In the genomic region with DNA sequence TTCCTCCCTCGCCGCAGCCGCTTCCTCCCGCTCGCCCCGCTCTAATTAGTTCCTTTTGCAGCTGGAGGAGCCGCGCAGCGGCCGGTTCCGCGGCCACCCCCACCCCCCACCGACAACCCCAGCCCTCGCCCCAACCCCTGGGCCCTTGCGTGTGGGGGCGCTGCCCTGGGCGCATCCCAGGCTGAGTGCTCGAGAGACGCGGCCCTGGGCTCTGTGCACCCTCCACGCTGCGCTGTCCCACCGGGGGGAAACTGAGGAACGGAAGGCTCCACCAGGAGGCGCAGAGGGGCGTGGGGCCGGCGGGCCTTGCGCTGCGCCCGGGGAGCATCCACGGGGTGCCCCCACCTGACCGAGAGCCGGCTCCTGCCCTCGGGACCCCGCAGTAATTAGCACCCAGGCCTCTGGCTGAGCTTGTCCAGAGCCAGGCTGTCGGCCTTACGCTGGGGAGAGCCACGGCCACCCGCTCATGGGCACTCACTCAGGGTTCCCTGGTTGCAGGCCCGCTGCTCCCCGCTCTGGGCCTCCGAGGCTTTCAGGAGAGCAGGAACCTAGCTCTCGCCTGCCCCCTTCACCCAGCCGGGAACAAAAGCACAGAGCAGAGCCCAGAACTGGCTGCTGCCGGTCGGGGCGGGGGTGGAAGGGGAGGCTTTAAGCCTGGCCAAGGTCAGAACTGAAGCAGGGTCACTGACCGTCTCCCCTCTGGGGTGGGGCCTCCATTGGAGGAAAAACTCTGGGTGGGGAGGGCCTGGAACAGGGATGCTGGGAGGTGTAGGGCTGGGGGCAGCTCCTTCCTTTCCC, we compare ENCODE assay signal across 8 cellular contexts. TPM values are rescaled to one million over a fixed set of nuclear protein-coding genes. Genes with fewer than 3 reads are reported as not detected.
A peak's percentile ranks its signal among the peaks of the same experiment; 100 is the strongest.
DNase-seq lines count a peak whose midpoint lies in the region; ATAC-seq and TF ChIP-seq lines count a peak whose summit lies in the region.

No MANE protein-coding gene starts in this region.

- H3K9me3 ChIP-seq in DOHH2 (ENCODE audit: control insufficient read depth, insufficient read depth, low read length), result no peaks in the 10 kb centered on the region

- intact Hi-C loops in activated CD4-positive, alpha-beta memory T cell treated with anti-CD3 and anti-CD28 coated beads for 36 hours (cut with micrococcal nuclease), result loop anchor here (5.0 kb wide), 1 partner anchor 56 kb away; a partner anchor contains a TSS
- intact Hi-C loops in lower leg skin (cut with DNase I; ENCODE audit: low total_unique reads), result loop anchor here (5.0 kb wide), 1 partner anchor 36 kb away; no protein-coding TSS in a partner anchor

- CTCF ChIA-PET in activated CD4-positive, alpha-beta memory T cell treated with anti-CD3 and anti-CD28 coated beads for 36 hours (lab: Charles Lee), result interaction anchor here (0.9 to 3.1 kb wide), 17 partner anchors 9 to 345 kb away, joined by 3 to 28 read pairs (median 4); a partner anchor contains a TSS

- no peaks in the 10 kb centered on the region for H3K27me3 Mint-ChIP-seq in activated CD4-positive, alpha-beta memory T cell treated with anti-CD3 and anti-CD28 coated beads for 36 hours
- peaks cover 0 to 8% of the 10 kb centered on the region in 2 donors for H3K27me3 Mint-ChIP-seq in effector memory CD8-positive, alpha-beta T cell

- POLR2A ChIA-PET in activated CD4-positive, alpha-beta memory T cell treated with anti-CD3 and anti-CD28 coated beads for 36 hours (lab: Charles Lee), result no interaction called here

- H3K4me3 Mint-ChIP-seq in activated CD4-positive, alpha-beta memory T cell treated with anti-CD3 and anti-CD28 coated beads for 36 hours, result peak overlapping the region; percentile 32
- peak overlapping the region; percentile 68 to 69 for H3K4me3 Mint-ChIP-seq in effector memory CD8-positive, alpha-beta T cell

- H4K20me1 ChIP-seq in DOHH2 (ENCODE audit: control insufficient read depth, insufficient read depth, low read depth, low read length), result no peaks in the 10 kb centered on the region; the same call in 1 of the 2 replicates

- TF ChIP-seq CTCF in DOHH2 (IDR thresholded peaks at IDR 0.05; ENCODE audit: low read depth, low read length, poor library complexity, severe bottlenecking) (peak; percentile 34), lower leg skin (IDR thresholded peaks at IDR 0.05) (no peak)

- H3K9me3 Mint-ChIP-seq in activated CD4-positive, alpha-beta memory T cell treated with anti-CD3 and anti-CD28 coated beads for 36 hours, result no peaks in the 10 kb centered on the region
- H3K9me3 Mint-ChIP-seq in effector memory CD8-positive, alpha-beta T cell, result no peaks in the 10 kb centered on the region

- TF ChIP-seq POLR2A in lower leg skin (IDR thresholded peaks at IDR 0.05), result no peak

- peak overlapping the region; percentile 71 for H3K4me2 ChIP-seq in DOHH2 (ENCODE audit: low read length)

- no peak overlapping the region for H3K27ac Mint-ChIP-seq in activated CD4-positive, alpha-beta memory T cell treated with anti-CD3 and anti-CD28 coated beads for 36 hours
- no peak overlapping the region for H3K27ac Mint-ChIP-seq in effector memory CD8-positive, alpha-beta T cell

- H3K27ac ChIP-seq in DOHH2 (ENCODE audit: low read depth, low read length), result no peak overlapping the region

- DNase-seq in MV-4-11 (lab: John Stamatoyannopoulos, UW) (peak; percentile 63), lower leg skin (ENCODE audit: low spot score in 2 of 2) (peak; percentile 49 to 95), COLO829 (ENCODE audit: low spot score) (no peak)
- DNase-seq in activated CD4-positive, alpha-beta memory T cell treated with anti-CD3 and anti-CD28 coated beads for 36 hours, result peak; percentile 74
- peak in 1 of 3 experiments; percentile 40 for DNase-seq in effector memory CD8-positive, alpha-beta T cell
- DNase-seq in stimulated activated CD4-positive, alpha-beta T cell treated with anti-CD3 and anti-CD28 coated beads, Interleukin-2, amount 100 ng/mL, for 48 hours, result peak; percentile 43 to 44

- H3K79me2 ChIP-seq in DOHH2 (ENCODE audit: control insufficient read depth, low read length), result no peaks in the 10 kb centered on the region

- H3K4me1 ChIP-seq in DOHH2 (ENCODE audit: control insufficient read depth, low read length), result peaks cover 16% of the 10 kb centered on the region

- ATAC-seq in effector memory CD8-positive, alpha-beta T cell (replicated peaks), result peak; percentile 73
- ATAC-seq in GM21381 (IDR thresholded peaks at IDR 0.05; ENCODE audit: unreplicated experiment), result no peak

- H3K27me3 ChIP-seq in DOHH2 (ENCODE audit: control insufficient read depth, low read length), result peaks cover 21% of the 10 kb centered on the region

- no peaks in the 10 kb centered on the region for H3K36me3 Mint-ChIP-seq in activated CD4-positive, alpha-beta memory T cell treated with anti-CD3 and anti-CD28 coated beads for 36 hours
- peaks cover under 1% of the 10 kb centered on the region for H3K36me3 Mint-ChIP-seq in effector memory CD8-positive, alpha-beta T cell (ENCODE audit: insufficient read depth)

- no peaks in the 10 kb centered on the region for H3K36me3 ChIP-seq in DOHH2 (ENCODE audit: control insufficient read depth, low read length)

- no peaks in the 10 kb centered on the region for H3K9me2 ChIP-seq in DOHH2 (replicated peaks; ENCODE audit: control insufficient read depth, low read length)

- no peaks in the 10 kb centered on the region for H3F3A ChIP-seq in DOHH2 (ENCODE audit: control insufficient read depth, insufficient read depth)

- H3K4me3 ChIP-seq in DOHH2 (ENCODE audit: low read length) (peak overlapping the region; percentile 62), lower leg skin (ENCODE audit: low read depth, poor library complexity, severe bottlenecking) (peak overlapping the region; percentile 23)

- 1 to 3% methylated on average over 18 to 45 of the region's 49 CpGs for WGBS in lower leg skin, 2 donors

- peaks cover 6% of the 10 kb centered on the region for H3K4me1 Mint-ChIP-seq in activated CD4-positive, alpha-beta memory T cell treated with anti-CD3 and anti-CD28 coated beads for 36 hours (ENCODE audit: low read depth)
- no peaks in the 10 kb centered on the region for H3K4me1 Mint-ChIP-seq in effector memory CD8-positive, alpha-beta T cell (ENCODE audit: low read depth in 2 of 2)

RNA-seq across cellular contexts. Expression of a gene that starts 12.1 kb away (rescaled TPM):
- under 1 TPM; 0.52 to 0.68 TPM for total RNA-seq in activated CD4-positive, alpha-beta memory T cell treated with anti-CD3 and anti-CD28 coated beads for 36 hours
- total RNA-seq in lower leg skin, result 1 to 10 TPM; 1.3 to 2.6 (median 2.2) TPM

RNA-seq across cellular contexts. Expression of a gene that starts 23.1 kb away (rescaled TPM):
- 10 to 100 TPM; 52.8 to 63.4 TPM for total RNA-seq in activated CD4-positive, alpha-beta memory T cell treated with anti-CD3 and anti-CD28 coated beads for 36 hours
- total RNA-seq in lower leg skin, result 10 to 100 TPM; 26.2 to 64.5 (median 40.9) TPM

RNA-seq across cellular contexts. Expression of a gene that starts 43.7 kb away (rescaled TPM):
- total RNA-seq in activated CD4-positive, alpha-beta memory T cell treated with anti-CD3 and anti-CD28 coated beads for 36 hours, result under 1 TPM in 1 of 2 experiments, not detected in 1; 0.07 TPM
- 10 to 100 TPM; 35.6 to 52.8 (median 46.7) TPM for total RNA-seq in lower leg skin

RNA-seq across cellular contexts. Expression of a gene that starts 55.2 kb away (rescaled TPM):
- total RNA-seq in activated CD4-positive, alpha-beta memory T cell treated with anti-CD3 and anti-CD28 coated beads for 36 hours, result 10 to 100 TPM; 24.5 to 24.7 TPM
- total RNA-seq in lower leg skin, result 10 to 100 TPM in 3 of 4 donors, 1 to 10 TPM in 1; 10.0 to 14.2 (median 12.3) TPM

Comparison
In these comparisons a context has a peak if more than half of its experiments do, and no peak if none do; other contexts are left out.
1. RNA of a gene that starts 43.7 kb away (total RNA-seq): 35.6 to 52.8 TPM in lower leg skin; 0.07 TPM in activated CD4-positive, alpha-beta memory T cell treated with anti-CD3 and anti-CD28 coated beads for 36 hours; every median in the first group is over 10 times any median in the second.